26 cellular contexts compared by ENCODE assay signal in genomic region chr15:78239811-78240210, GRCh38. TPM values are rescaled to one million over a fixed set of nuclear protein-coding genes. Genes with fewer than 3 reads are reported as not detected.
"Had no signal": no experiment of that assay in that cellular context is flagged by ENCODE, and none has a peak within 500 bp of the region (broad histone marks: within the 10 kb centered on the region; RNA-seq: fewer than 3 reads in every experiment).

No MANE protein-coding gene starts in this region.

- H3K27ac ChIP-seq: esophagus squamous epithelium, lower lobe of right lung, prostate gland, right atrium auricular region, sigmoid colon, skin epidermis, spleen, thoracic aorta, tibial nerve, upper lobe of left lung had no signal

- H3K9me3 ChIP-seq: esophagus squamous epithelium, lower lobe of right lung, mucosa of descending colon, prostate gland, right atrium auricular region, sigmoid colon, spleen, thoracic aorta, tibial nerve, upper lobe of left lung had no signal

- FAIRE-seq: endometrium, frontal cortex, keratinocyte, urothelium cell line had no signal

- H3K4me1 ChIP-seq: lower lobe of right lung, prostate gland had no signal

- ATAC-seq: effector memory CD8-positive, alpha-beta T cell; left ventricle myocardium superior; lower lobe of right lung; mucosa of descending colon; naive thymus-derived CD4-positive, alpha-beta T cell; stimulated activated naive B cell treated with anti-CD40 and anti-IgM and Interleukin-4, amounts not matched to agents 10 μg/mL and 1 μg/mL and 100 μg/mL, for 72 hours had no signal

- H3K36me3 ChIP-seq: esophagus squamous epithelium, lower lobe of right lung, prostate gland, right atrium auricular region, sigmoid colon, spleen, thoracic aorta, tibial nerve, upper lobe of left lung had no signal

- H3K4me3 ChIP-seq: esophagus squamous epithelium, lower lobe of right lung, mucosa of descending colon, prostate gland, right atrium auricular region, sigmoid colon, skin epidermis, spleen, thoracic aorta, tibial nerve, upper lobe of left lung had no signal

- H3K27me3 ChIP-seq: right atrium auricular region, sigmoid colon, tibial nerve, upper lobe of left lung had no signal

- DNase-seq: cortex of kidney; effector memory CD8-positive, alpha-beta T cell; erythroblast; esophagus squamous epithelium; hypothalamus; left ventricle myocardium superior; lower lobe of right lung; mucosa of descending colon; naive thymus-derived CD4-positive, alpha-beta T cell; nucleus accumbens; stimulated activated CD4-positive, alpha-beta T cell treated with anti-CD3 and anti-CD28 coated beads, Interleukin-4, amount 100 ng/mL, for 4 hours; stimulated activated naive B cell treated with anti-CD40 and anti-IgM and Interleukin-4, amounts not matched to agents 10 μg/mL and 1 μg/mL and 100 μg/mL, for 72 hours had no signal

RNA-seq across cellular contexts. Expression of gene ACSBG1, which starts 5.4 kb away (rescaled TPM):
- total RNA-seq: dermis microvascular lymphatic vessel endothelial cell, osteocyte, right atrium auricular region, thoracic aorta had no signal

RNA-seq across cellular contexts. Expression of gene DNAJA4, which starts 24.6 kb away (rescaled TPM):
- total RNA-seq: osteocyte had no signal
